19 cellular contexts compared by ENCODE assay signal in genomic region chr16:77674888-77675287, GRCh38. TPM values are rescaled to one million over a fixed set of nuclear protein-coding genes. Genes with fewer than 3 reads are reported as not detected.
DNase-seq lines count a peak whose midpoint lies in the region; ATAC-seq, FAIRE-seq and TF ChIP-seq lines count a peak whose summit lies in the region.
"Had no signal": no experiment of that assay in that cellular context is flagged by ENCODE, and none has a peak within 500 bp of the region (broad histone marks: within the 10 kb centered on the region; RNA-seq: fewer than 3 reads in every experiment).

No MANE protein-coding gene starts in this region.

- CTCF ChIA-PET in A549 (lab: Yijun Ruan, JAX), result interaction anchor here (0.5 to 1.8 kb wide), 22 partner anchors 9 to 439 kb away, joined by 3 to 28 read pairs (median 3); partner anchors contain the start of gene WWOX

- H3K4me2 ChIP-seq in A549, result no peak overlapping the region

- 11% methylated on average over 4 of the region's 4 CpGs for WGBS in A549 (ENCODE audit: missing lambda C conversion rate)

- H3K4me3 ChIP-seq in A549 (no peak overlapping the region), foreskin fibroblast (ENCODE audit: low read depth in 1 of 2, low read length in 2 of 2) (no peak overlapping the region), WERI-Rb-1 (ENCODE audit: low read depth, low read length) (no peak overlapping the region)
- H3K4me3 ChIP-seq: cardiac muscle cell, esophagus squamous epithelium, testis had no signal

- no peak for TF ChIP-seq EP300 in A549 (IDR thresholded peaks at IDR 0.05)

- DNase-seq in A549 (ENCODE audit: low read depth in 1 of 2, low spot score in 1 of 2) (no peak), GM04503 (ENCODE audit: low read depth) (peak; percentile 44), amniotic epithelial cell (ENCODE audit: low read depth) (peak; percentile 76), foreskin fibroblast (peak; percentile 14 to 32), WERI-Rb-1 (no peak), GM19240 (ENCODE audit: insufficient read length, low spot score) (no peak), pons (ENCODE audit: low spot score) (no peak)
- no peak for DNase-seq in stimulated activated CD4-positive, alpha-beta T cell treated with anti-CD3 and anti-CD28 coated beads, Interleukin-4, amount 100 ng/mL, for 24 hours
- DNase-seq: activated CD4-positive, alpha-beta T cell treated with anti-CD3 and anti-CD28 coated beads, Interleukin-2, amount 50 U/mL, for 4 hours; effector CD4-positive, alpha-beta T cell; esophagus squamous epithelium; hippocampal formation; MM.1S; NCI-H187; NCI-H226; testis had no signal

- H3K9me3 ChIP-seq in A549 (no peaks in the 10 kb centered on the region; the same call in 2 of the 3 replicates), WERI-Rb-1 (ENCODE audit: severe bottlenecking) (no peaks in the 10 kb centered on the region)
- H3K9me3 ChIP-seq: esophagus squamous epithelium, testis had no signal

- H3K27ac ChIP-seq in A549, result no peak overlapping the region
- H3K27ac ChIP-seq in WERI-Rb-1, result no peak overlapping the region
- H3K27ac ChIP-seq: cardiac muscle cell, esophagus squamous epithelium, testis had no signal

- no peaks in the 10 kb centered on the region for H3K4me1 ChIP-seq in A549
- H3K4me1 ChIP-seq: esophagus squamous epithelium, testis had no signal

- POLR2A ChIA-PET in A549 (lab: Yijun Ruan, JAX), result no interaction called here

- H3K36me3 ChIP-seq in WERI-Rb-1, result no peaks in the 10 kb centered on the region
- H3K36me3 ChIP-seq: cardiac muscle cell, esophagus squamous epithelium had no signal

- no peak for TF ChIP-seq POLR2A in A549 (IDR thresholded peaks at IDR 0.05; ENCODE audit: low read length)

- ATAC-seq in A549, result peak; percentile 44 to 58; a peak in 3 of 6 replicates
- ATAC-seq: naive thymus-derived CD8-positive, alpha-beta T cell had no signal

- TF ChIP-seq RAD21 in A549 (conservative IDR thresholded peaks at IDR 0.05 in 1 of 2, IDR thresholded peaks at IDR 0.05 in 1 of 2), result no peak

- FAIRE-seq in A549 (lab: Jason Lieb, UNC), result no peak
- FAIRE-seq: H54 had no signal

- no peaks in the 10 kb centered on the region for H3K27me3 ChIP-seq in WERI-Rb-1 (ENCODE audit: insufficient read depth, low read depth, severe bottlenecking)
- H3K27me3 ChIP-seq: testis had no signal

- no peak for TF ChIP-seq CTCF in A549 (IDR thresholded peaks at IDR 0.05)
- TF ChIP-seq CTCF in foreskin fibroblast (IDR thresholded peaks at IDR 0.05; ENCODE audit: low read depth, low read length), result no peak
- TF ChIP-seq CTCF in WERI-Rb-1 (IDR thresholded peaks at IDR 0.05; ENCODE audit: low read depth, low read length), result no peak

TF ChIP-seq in A549, 52 proteins besides CTCF, POLR2A, EP300 and RAD21:
- TF ChIP-seq ESRRA (IDR thresholded peaks at IDR 0.05; ENCODE audit: borderline replicate concordance, low read length) (no peak), JUNB (IDR thresholded peaks at IDR 0.05) (no peak), KDM1A (IDR thresholded peaks at IDR 0.05; ENCODE audit: low read depth) (no peak), ZFP36 (IDR thresholded peaks at IDR 0.05; ENCODE audit: borderline replicate concordance, partially characterized antibody) (no peak)

RNA-seq across cellular contexts. Expression of gene NUDT7, which starts 47.4 kb away (rescaled TPM):
- polyA plus RNA-seq in A549 (2011; rRNA removed), result 17.1 and 19.8 TPM in 2 replicates
- polyA plus RNA-seq in A549 (2012; cell fraction: cytosol; rRNA removed), result 6.9 and 7.6 TPM in 2 replicates
- 3.2 and 5.0 TPM in 2 replicates for polyA plus RNA-seq in A549 (2012; cell fraction: nucleus; rRNA removed)
- polyA plus RNA-seq in A549 (2017; fragmentation: RNase III; extraction: RNeasy Plus Mini Kit Qiagen cat#74134 plus additional on column Dnase treatment), result 6.8 to 8.9 TPM (median 6.9 TPM) in 3 replicates
- polyA minus RNA-seq in A549 (2011; rRNA and poly(A)+ RNA removed), result 4.5 and 9.3 TPM in 2 replicates

Comparison
In these comparisons a context has a peak if more than half of its experiments do, and no peak if none do; other contexts are left out.
1. DNase-seq: peak in GM04503 (single experiment), amniotic epithelial cell (single experiment) and foreskin fibroblast (2 of 2); none in A549 (0 of 2), WERI-Rb-1 (single experiment), GM19240 (single experiment), pons (single experiment) and stimulated activated CD4-positive, alpha-beta T cell treated with anti-CD3 and anti-CD28 coated beads, Interleukin-4, amount 100 ng/mL, for 24 hours (single experiment).